In the genomic region with DNA sequence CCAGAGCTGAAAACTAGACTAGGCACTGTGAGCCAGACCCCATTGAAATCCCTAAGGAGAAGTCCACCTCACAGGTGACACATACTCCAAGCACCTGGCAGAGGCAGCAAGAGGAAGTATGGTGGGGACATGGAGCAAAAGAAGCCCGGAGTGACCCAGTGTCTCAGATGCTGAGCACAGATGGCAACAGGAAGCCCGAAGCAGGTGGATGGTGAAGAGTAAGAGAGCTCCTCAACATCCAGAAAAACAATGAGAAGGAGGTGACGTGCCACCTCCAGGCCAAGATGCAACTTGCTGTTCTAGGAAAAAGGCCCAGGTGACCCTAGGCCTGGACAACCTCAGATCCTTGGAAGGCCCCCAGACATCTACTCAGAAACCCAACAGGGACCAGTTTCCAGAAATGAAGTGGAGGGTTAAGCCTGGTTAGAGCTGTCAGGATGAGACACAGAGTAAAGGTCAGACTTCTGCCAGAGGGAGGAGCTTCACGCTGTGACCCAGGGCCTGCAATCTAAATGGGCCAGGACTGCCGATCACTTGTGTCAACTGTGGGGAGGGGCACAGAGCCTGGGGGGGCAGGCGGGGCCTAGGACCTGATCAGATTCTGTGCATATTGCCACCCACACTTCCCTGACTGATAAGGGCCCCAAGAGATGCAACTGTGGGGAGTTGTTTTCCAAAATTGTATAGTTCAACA, we compare ENCODE assay signal across 30 cellular contexts. TPM values are rescaled to one million over a fixed set of nuclear protein-coding genes. Genes with fewer than 3 reads are reported as not detected.
A peak's percentile ranks its signal among the peaks of the same experiment; 100 is the strongest.
DNase-seq lines count a peak whose midpoint lies in the region; ATAC-seq and TF ChIP-seq lines count a peak whose summit lies in the region.
"Had no signal": no experiment of that assay in that cellular context is flagged by ENCODE, and none has a peak within 500 bp of the region (broad histone marks: within the 10 kb centered on the region; RNA-seq: fewer than 3 reads in every experiment).

No MANE protein-coding gene starts in this region.

- intact Hi-C loops in left lung (cut with DNase I) = no loop called here
- intact Hi-C loops in aorta (cut with DNase I) = no loop called here

- peak; percentile 12 for ATAC-seq in activated naive CD8-positive, alpha-beta T cell treated with anti-CD3 and anti-CD28 coated beads, Interleukin-2, amount 50 U/mL, for 24 hours
- ATAC-seq in left lung (no peak), aorta (ENCODE audit: low FRiP score) (no peak)
- ATAC-seq: activated CD4-positive, alpha-beta T cell treated with anti-CD3 and anti-CD28 coated beads for 36 hours; activated T-cell treated with anti-CD3 and anti-CD28 coated beads, Interleukin-2, amount 50 U/mL, for 72 hours; CD8-positive, alpha-beta T cell; left ventricle myocardium superior had no signal

- 77 to 79% methylated on average over 6 of the region's 6 CpGs for WGBS in aorta, 2 donors

- no peak for DNase-seq in activated naive CD8-positive, alpha-beta T cell treated with anti-CD3 and anti-CD28 coated beads, Interleukin-2, amount 50 U/mL, for 24 hours
- no peak for DNase-seq in activated naive CD8-positive, alpha-beta T cell treated with anti-CD3 and anti-CD28 coated beads for 36 hours
- DNase-seq in cerebellar cortex (ENCODE audit: low spot score) (peak; percentile 64), left lung (no peak), aorta (no peak), DMS114 treated with DMSO at 0.1 percent for 48 hours (lab: John Stamatoyannopoulos, UW; ENCODE audit: unreplicated experiment) (no peak)
- DNase-seq in activated CD8-positive, alpha-beta memory T cell treated with anti-CD3 and anti-CD28 coated beads, Interleukin-2, amount 50 U/mL, for 4 hours = no peak
- DNase-seq: 8988T; activated CD4-positive, alpha-beta T cell treated with anti-CD3 and anti-CD28 coated beads for 36 hours; activated naive CD4-positive, alpha-beta T cell treated with anti-CD3 and anti-CD28 coated beads, Interleukin-2, amount 10 ng/mL, durations not matched to agents 7 days and 5 days; activated T-cell treated with anti-CD3 and anti-CD28 coated beads, Interleukin-2, amount 50 U/mL, for 72 hours; CD8-positive, alpha-beta T cell; DMS79 treated with DMSO at 0.1 percent for 48 hours; erythroblast; foreskin fibroblast; left ventricle myocardium superior; MG63; NCI-H1436; NCI-H82; SHP77; spleen; stimulated activated CD4-positive, alpha-beta T cell treated with anti-CD3 and anti-CD28 coated beads, Interleukin-4, amount 100 ng/mL, for 1 hour; stimulated activated naive CD4-positive, alpha-beta T cell; SW 1271; trophoblast cell had no signal

- H3K27ac Mint-ChIP-seq in activated naive CD8-positive, alpha-beta T cell treated with anti-CD3 and anti-CD28 coated beads, Interleukin-2, amount 50 U/mL, for 24 hours = no peak overlapping the region
- H3K27ac Mint-ChIP-seq in activated naive CD8-positive, alpha-beta T cell treated with anti-CD3 and anti-CD28 coated beads for 36 hours = no peak overlapping the region
- H3K27ac Mint-ChIP-seq: activated CD4-positive, alpha-beta T cell treated with anti-CD3 and anti-CD28 coated beads for 36 hours; activated naive CD4-positive, alpha-beta T cell treated with anti-CD3 and anti-CD28 coated beads, Interleukin-2, amount 10 ng/mL, durations not matched to agents 7 days and 5 days; activated T-cell treated with anti-CD3 and anti-CD28 coated beads, Interleukin-2, amount 50 U/mL, for 72 hours; CD8-positive, alpha-beta T cell; IgD-negative memory B cell had no signal

- H3K4me3 Mint-ChIP-seq in activated naive CD8-positive, alpha-beta T cell treated with anti-CD3 and anti-CD28 coated beads, Interleukin-2, amount 50 U/mL, for 24 hours = no peak overlapping the region
- no peak overlapping the region for H3K4me3 Mint-ChIP-seq in activated naive CD8-positive, alpha-beta T cell treated with anti-CD3 and anti-CD28 coated beads for 36 hours
- H3K4me3 Mint-ChIP-seq: activated CD4-positive, alpha-beta T cell treated with anti-CD3 and anti-CD28 coated beads for 36 hours; activated naive CD4-positive, alpha-beta T cell treated with anti-CD3 and anti-CD28 coated beads, Interleukin-2, amount 10 ng/mL, durations not matched to agents 7 days and 5 days; activated T-cell treated with anti-CD3 and anti-CD28 coated beads, Interleukin-2, amount 50 U/mL, for 72 hours; CD8-positive, alpha-beta T cell; central memory CD8-positive, alpha-beta T cell; IgD-negative memory B cell had no signal

- H3K36me3 ChIP-seq in mucosa of rectum (ENCODE audit: control insufficient read depth in 2 of 2, insufficient read depth in 2 of 2, low read length in 2 of 2) = no peaks in the 10 kb centered on the region
- no peaks in the 10 kb centered on the region for H3K36me3 ChIP-seq in left lung
- no peaks in the 10 kb centered on the region for H3K36me3 ChIP-seq in aorta (ENCODE audit: control insufficient read depth in 1 of 2, insufficient read depth in 2 of 2, low read length in 1 of 2)
- H3K36me3 ChIP-seq: MG63, neutrophil, spleen had no signal

- H3K36me3 Mint-ChIP-seq in activated naive CD8-positive, alpha-beta T cell treated with anti-CD3 and anti-CD28 coated beads, Interleukin-2, amount 50 U/mL, for 24 hours (ENCODE audit: low read depth) = no peaks in the 10 kb centered on the region
- H3K36me3 Mint-ChIP-seq in activated naive CD8-positive, alpha-beta T cell treated with anti-CD3 and anti-CD28 coated beads for 36 hours = no peaks in the 10 kb centered on the region
- H3K36me3 Mint-ChIP-seq: activated naive CD4-positive, alpha-beta T cell treated with anti-CD3 and anti-CD28 coated beads, Interleukin-2, amount 10 ng/mL, durations not matched to agents 7 days and 5 days; CD8-positive, alpha-beta T cell; IgD-negative memory B cell had no signal

- H3K27ac ChIP-seq in mucosa of rectum (ENCODE audit: low read depth in 2 of 2, low read length in 2 of 2) (peak overlapping the region; percentile 67 to 71), left lung (no peak overlapping the region), aorta (ENCODE audit: low read depth in 1 of 2, low read length in 2 of 2) (no peak overlapping the region)
- H3K27ac ChIP-seq: neutrophil, spleen had no signal

- no peak for TF ChIP-seq CTCF in left lung (IDR thresholded peaks at IDR 0.05)

- H3K4me1 ChIP-seq in mucosa of rectum (ENCODE audit: control insufficient read depth in 2 of 2, insufficient read depth in 2 of 2, low read length in 2 of 2) (peaks cover 10 to 30% of the 10 kb centered on the region in 2 donors), left lung (peaks cover 0 to 15% of the 10 kb centered on the region in 2 donors), aorta (ENCODE audit: control insufficient read depth in 1 of 2, insufficient read depth in 2 of 2, low read length in 2 of 2) (no peaks in the 10 kb centered on the region)

- H3K4me1 Mint-ChIP-seq in activated naive CD8-positive, alpha-beta T cell treated with anti-CD3 and anti-CD28 coated beads, Interleukin-2, amount 50 U/mL, for 24 hours = peaks cover 6% of the 10 kb centered on the region
- H3K4me1 Mint-ChIP-seq in activated naive CD8-positive, alpha-beta T cell treated with anti-CD3 and anti-CD28 coated beads for 36 hours = peaks cover 3% of the 10 kb centered on the region
- H3K4me1 Mint-ChIP-seq: central memory CD8-positive, alpha-beta T cell had no signal

- H3K9me3 ChIP-seq in mucosa of rectum (ENCODE audit: control insufficient read depth in 2 of 2, low read length in 2 of 2) = no peaks in the 10 kb centered on the region
- no peaks in the 10 kb centered on the region for H3K9me3 ChIP-seq in left lung
- no peaks in the 10 kb centered on the region for H3K9me3 ChIP-seq in aorta (ENCODE audit: control insufficient read depth, low read length)
- H3K9me3 ChIP-seq: MG63, neutrophil, spleen had no signal

- H3K9me3 Mint-ChIP-seq in activated naive CD8-positive, alpha-beta T cell treated with anti-CD3 and anti-CD28 coated beads, Interleukin-2, amount 50 U/mL, for 24 hours = no peaks in the 10 kb centered on the region
- H3K9me3 Mint-ChIP-seq in activated naive CD8-positive, alpha-beta T cell treated with anti-CD3 and anti-CD28 coated beads for 36 hours = no peaks in the 10 kb centered on the region
- H3K9me3 Mint-ChIP-seq: activated naive CD4-positive, alpha-beta T cell treated with anti-CD3 and anti-CD28 coated beads, Interleukin-2, amount 10 ng/mL, durations not matched to agents 7 days and 5 days; activated T-cell treated with anti-CD3 and anti-CD28 coated beads, Interleukin-2, amount 50 U/mL, for 72 hours; CD8-positive, alpha-beta T cell; central memory CD8-positive, alpha-beta T cell had no signal

- H3K27me3 ChIP-seq in mucosa of rectum (ENCODE audit: control insufficient read depth in 2 of 2, insufficient read depth in 2 of 2, low read length in 2 of 2) (no peaks in the 10 kb centered on the region), left lung (peaks cover 7 to 54% of the 10 kb centered on the region in 2 donors), aorta (ENCODE audit: control insufficient read depth in 1 of 2, insufficient read depth in 2 of 2, low read length in 1 of 2) (no peaks in the 10 kb centered on the region)
- H3K27me3 ChIP-seq: MG63 had no signal

- H3K9ac ChIP-seq in mucosa of rectum (ENCODE audit: low read depth in 1 of 2, low read length in 2 of 2) = no peak overlapping the region

- H3K27me3 Mint-ChIP-seq in activated naive CD8-positive, alpha-beta T cell treated with anti-CD3 and anti-CD28 coated beads, Interleukin-2, amount 50 U/mL, for 24 hours = peaks cover 31% of the 10 kb centered on the region
- H3K27me3 Mint-ChIP-seq in activated naive CD8-positive, alpha-beta T cell treated with anti-CD3 and anti-CD28 coated beads for 36 hours = peaks cover 50% of the 10 kb centered on the region

- H3K4me3 ChIP-seq in mucosa of rectum (ENCODE audit: low read length in 2 of 2) = peak overlapping the region in 1 of 2 donors; percentile 13
- no peak overlapping the region for H3K4me3 ChIP-seq in left lung
- H3K4me3 ChIP-seq in aorta (ENCODE audit: low read length in 2 of 2) = no peak overlapping the region
- H3K4me3 ChIP-seq: MG63, spleen had no signal

RNA-seq across cellular contexts. Expression of gene COBL, which starts 2.4 kb away (rescaled TPM):
- not detected for total RNA-seq in activated naive CD8-positive, alpha-beta T cell treated with anti-CD3 and anti-CD28 coated beads for 36 hours
- total RNA-seq in left lung = 10 to 100 TPM; 26.0 to 36.1 TPM
- 1 to 10 TPM in 1 of 2 donors, under 1 TPM in 1; 0.75 to 1.5 TPM for total RNA-seq in aorta
- 1 to 10 TPM in 1 of 2 donors, under 1 TPM in 1; 0.31 to 5.3 TPM for polyA plus RNA-seq in aorta
- total RNA-seq: activated CD4-positive, alpha-beta T cell treated with anti-CD3 and anti-CD28 coated beads for 36 hours; activated T-cell treated with anti-CD3 and anti-CD28 coated beads, Interleukin-2, amount 50 U/mL, for 72 hours; OCI-LY7 had no signal
- polyA plus RNA-seq: IgD-negative memory B cell had no signal

Comparison
In these comparisons a context has a peak if more than half of its experiments do, and no peak if none do; other contexts are left out.
1. H3K27ac ChIP-seq: peak in mucosa of rectum (2 of 2); none in left lung (0 of 2) and aorta (0 of 2).
2. RNA of gene COBL, which starts 2.4 kb away (total RNA-seq): 26.0 to 36.1 TPM in left lung; 0.75 to 1.5 TPM in aorta and not detected in activated naive CD8-positive, alpha-beta T cell treated with anti-CD3 and anti-CD28 coated beads for 36 hours; every median in the first group is over 10 times any median in the second.